11 cellular contexts compared by ENCODE assay signal in genomic region chr15:43748376-43748775, GRCh38. TPM values are rescaled to one million over a fixed set of nuclear protein-coding genes. Genes with fewer than 3 reads are reported as not detected.
DNase-seq lines count a peak whose midpoint lies in the region; ATAC-seq, FAIRE-seq and TF ChIP-seq lines count a peak whose summit lies in the region.
"Had no signal": no experiment of that assay in that cellular context is flagged by ENCODE, and none has a peak within 500 bp of the region (broad histone marks: within the 10 kb centered on the region; RNA-seq: fewer than 3 reads in every experiment).

No MANE protein-coding gene starts in this region.

- no peaks in the 10 kb centered on the region for H3K27me3 Mint-ChIP-seq in activated T-cell treated with anti-CD3 and anti-CD28 coated beads, Interleukin-2, amount 50 U/mL, for 72 hours (ENCODE audit: low read depth)
- no peaks in the 10 kb centered on the region for H3K27me3 Mint-ChIP-seq in T-helper 17 cell
- H3K27me3 Mint-ChIP-seq in stimulated activated naive CD8-positive, alpha-beta T cell treated with anti-CD3 and anti-CD28 coated beads, Interleukin-15, amount 100 ng/mL, for 72 hours, result no peaks in the 10 kb centered on the region

- peak overlapping the region; percentile 89 for H3K27ac Mint-ChIP-seq in activated T-cell treated with anti-CD3 and anti-CD28 coated beads, Interleukin-2, amount 50 U/mL, for 72 hours
- H3K27ac Mint-ChIP-seq in T-helper 17 cell, result peak overlapping the region; percentile 97
- H3K27ac Mint-ChIP-seq in stimulated activated naive CD8-positive, alpha-beta T cell treated with anti-CD3 and anti-CD28 coated beads, Interleukin-15, amount 100 ng/mL, for 72 hours, result peak overlapping the region in 1 of 2 donors; percentile 69

- H3K4me3 ChIP-seq in fibroblast of mammary gland (ENCODE audit: control insufficient read depth, low read depth, low read length), result peak overlapping the region; percentile 73

- H3K36me3 Mint-ChIP-seq in activated T-cell treated with anti-CD3 and anti-CD28 coated beads, Interleukin-2, amount 50 U/mL, for 72 hours (ENCODE audit: insufficient read depth in 2 of 2), result peaks cover 4 to 14% of the 10 kb centered on the region in 2 donors
- H3K36me3 Mint-ChIP-seq in T-helper 17 cell (ENCODE audit: low read depth), result peaks cover 4% of the 10 kb centered on the region

- FAIRE-seq in GM12892 (lab: Jason Lieb, UNC), result no peak
- FAIRE-seq: bronchial epithelial cell, RCC 7860 had no signal

- peak overlapping the region; percentile 92 to 100 for H3K4me3 Mint-ChIP-seq in activated T-cell treated with anti-CD3 and anti-CD28 coated beads, Interleukin-2, amount 50 U/mL, for 72 hours
- peak overlapping the region; percentile 95 for H3K4me3 Mint-ChIP-seq in T-helper 17 cell
- H3K4me3 Mint-ChIP-seq in stimulated activated naive CD8-positive, alpha-beta T cell treated with anti-CD3 and anti-CD28 coated beads, Interleukin-15, amount 100 ng/mL, for 72 hours, result peak overlapping the region; percentile 92 to 93

- no peak for TF ChIP-seq POLR2A in GM12892 (IDR thresholded peaks at IDR 0.05; ENCODE audit: low read depth, low read length)

- H3K9me3 ChIP-seq in T-helper 17 cell (ENCODE audit: control insufficient read depth, low read length, poor library complexity, severe bottlenecking), result no peaks in the 10 kb centered on the region

- no peaks in the 10 kb centered on the region for H3K9me3 Mint-ChIP-seq in activated T-cell treated with anti-CD3 and anti-CD28 coated beads, Interleukin-2, amount 50 U/mL, for 72 hours
- no peaks in the 10 kb centered on the region for H3K9me3 Mint-ChIP-seq in stimulated activated naive CD8-positive, alpha-beta T cell treated with anti-CD3 and anti-CD28 coated beads, Interleukin-15, amount 100 ng/mL, for 72 hours

- in situ Hi-C loops in GM13976 (cut with MboI; ENCODE audit: low sequenced_read_pairs, unreplicated experiment), result no loop called here

- H3K4me1 Mint-ChIP-seq in activated T-cell treated with anti-CD3 and anti-CD28 coated beads, Interleukin-2, amount 50 U/mL, for 72 hours (ENCODE audit: low read depth), result peaks cover 54% of the 10 kb centered on the region
- H3K4me1 Mint-ChIP-seq in T-helper 17 cell, result peaks cover 45% of the 10 kb centered on the region
- H3K4me1 Mint-ChIP-seq in stimulated activated naive CD8-positive, alpha-beta T cell treated with anti-CD3 and anti-CD28 coated beads, Interleukin-15, amount 100 ng/mL, for 72 hours, result peaks cover 57% of the 10 kb centered on the region

- ATAC-seq in activated T-cell treated with anti-CD3 and anti-CD28 coated beads, Interleukin-2, amount 50 U/mL, for 72 hours (replicated peaks in 1 of 2), result no peak
- ATAC-seq in T-helper 17 cell, result peak; percentile 28
- ATAC-seq in stimulated activated naive CD8-positive, alpha-beta T cell treated with anti-CD3 and anti-CD28 coated beads, Interleukin-15, amount 100 ng/mL, for 72 hours, result no peak
- ATAC-seq in HG03520 (IDR thresholded peaks at IDR 0.05; ENCODE audit: unreplicated experiment), result no peak

- TF ChIP-seq CTCF in fibroblast of mammary gland (conservative IDR thresholded peaks at IDR 0.05; ENCODE audit: control insufficient read depth, insufficient read depth, low read depth, low read length) (no peak), GM13976 (IDR thresholded peaks at IDR 0.05; ENCODE audit: borderline replicate concordance, control extremely low read depth, extremely low read depth, insufficient read depth, missing control alignments) (no peak)

- DNase-seq in activated T-cell treated with anti-CD3 and anti-CD28 coated beads, Interleukin-2, amount 50 U/mL, for 72 hours, result peak in 1 of 2 donors; percentile 7
- DNase-seq in activated T-cell treated with anti-CD3 and anti-CD28 coated beads, Interleukin-2, amount 50 U/mL, for 48 hours, result no peak
- DNase-seq in T-helper 17 cell (no peak), fibroblast of mammary gland (ENCODE audit: low read depth) (peak; percentile 66), GM12892 (ENCODE audit: insufficient read length) (no peak), GM13976 (ENCODE audit: low spot score) (no peak)
- no peak for DNase-seq in stimulated activated naive CD8-positive, alpha-beta T cell treated with anti-CD3 and anti-CD28 coated beads, Interleukin-15, amount 100 ng/mL, for 72 hours

RNA-seq across cellular contexts. Expression of gene PDIA3, which starts 2.1 kb away (rescaled TPM):
- total RNA-seq in activated T-cell treated with anti-CD3 and anti-CD28 coated beads, Interleukin-2, amount 50 U/mL, for 72 hours, result 100 to 1,000 TPM; 193 to 244 TPM
- total RNA-seq in T-helper 17 cell, result 100 to 1,000 TPM; 168 to 170 TPM
- polyA plus RNA-seq in GM12892 (2012; ENCODE audit: missing spikeins), result 206 TPM

RNA-seq across cellular contexts. Expression of gene ELL3, which starts 28.4 kb away (rescaled TPM):
- total RNA-seq in activated T-cell treated with anti-CD3 and anti-CD28 coated beads, Interleukin-2, amount 50 U/mL, for 72 hours, result 1 to 10 TPM; 2.2 to 4.3 TPM
- total RNA-seq in T-helper 17 cell, result under 1 TPM; 0.63 to 0.97 TPM
- polyA plus RNA-seq in GM12892 (2012; ENCODE audit: missing spikeins), result 13.4 TPM

RNA-seq across cellular contexts. Expression of gene SERF2, which starts 43.7 kb away (rescaled TPM):
- 100 to 1,000 TPM; 445 to 520 TPM for total RNA-seq in activated T-cell treated with anti-CD3 and anti-CD28 coated beads, Interleukin-2, amount 50 U/mL, for 72 hours
- 100 to 1,000 TPM; 424 to 465 TPM for total RNA-seq in T-helper 17 cell
- 955 TPM for polyA plus RNA-seq in GM12892 (2012; ENCODE audit: missing spikeins)

RNA-seq across cellular contexts. Expression of gene SERINC4, which starts 51.6 kb away (rescaled TPM):
- under 1 TPM; 0.14 to 0.23 TPM for total RNA-seq in activated T-cell treated with anti-CD3 and anti-CD28 coated beads, Interleukin-2, amount 50 U/mL, for 72 hours
- total RNA-seq in T-helper 17 cell, result under 1 TPM in 1 of 2 donors, not detected in 1; 0.32 TPM
- polyA plus RNA-seq in GM12892 (2012; ENCODE audit: missing spikeins), result 0.25 TPM
- total RNA-seq: bronchial epithelial cell, pulmonary artery endothelial cell had no signal

RNA-seq across cellular contexts. Expression of gene HYPK, which starts 52.0 kb away (rescaled TPM):
- total RNA-seq in activated T-cell treated with anti-CD3 and anti-CD28 coated beads, Interleukin-2, amount 50 U/mL, for 72 hours, result 10 to 100 TPM; 10.3 to 15.2 TPM
- total RNA-seq in T-helper 17 cell, result 10 to 100 TPM; 15.7 to 22.8 TPM
- polyA plus RNA-seq in GM12892 (2012; ENCODE audit: missing spikeins), result 7.9 TPM
